8 cellular contexts compared by ENCODE assay signal in the genomic region with DNA sequence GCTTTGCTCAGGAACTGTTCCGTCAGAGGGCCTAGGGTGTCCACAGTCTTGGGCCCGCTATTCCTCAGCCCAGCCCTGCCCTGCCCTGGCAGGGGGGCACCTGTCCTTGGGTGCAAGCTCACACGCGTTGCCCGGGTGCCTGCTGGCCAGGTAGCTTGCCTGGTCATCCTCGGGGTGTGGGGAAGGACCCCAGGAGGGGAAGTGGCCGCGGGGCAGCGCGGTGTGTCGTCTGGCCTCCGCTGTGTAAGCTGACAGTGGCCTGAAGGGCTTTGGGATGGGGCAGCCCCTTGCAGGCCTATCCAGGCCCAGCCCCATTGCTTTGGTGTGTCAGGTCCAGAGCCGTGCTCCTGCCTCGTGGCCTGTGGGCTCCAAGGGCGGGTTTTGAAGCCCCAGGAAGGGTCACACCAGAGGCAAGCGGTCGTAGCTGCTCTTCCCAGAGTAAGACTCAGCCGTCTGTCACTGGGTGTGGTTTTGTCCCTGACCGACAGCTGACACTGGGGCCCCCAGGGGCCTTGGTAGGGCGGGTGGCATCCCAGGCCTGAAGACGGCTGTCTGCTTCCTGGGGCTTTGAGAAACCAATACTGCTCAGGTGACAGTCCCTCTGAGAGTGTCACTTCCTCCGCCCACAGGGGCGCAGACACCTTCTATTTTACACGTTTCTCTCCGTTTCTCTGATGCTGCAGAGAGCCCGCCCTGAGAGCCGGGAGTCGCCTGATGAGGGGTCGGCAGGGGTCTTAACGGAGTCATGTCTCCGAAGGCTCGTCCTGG.
DNase-seq lines count a peak whose midpoint lies in the region; ATAC-seq, FAIRE-seq and TF ChIP-seq lines count a peak whose summit lies in the region.

No MANE protein-coding gene starts in this region.

- no peak overlapping the region for H3K56ac ChIP-seq in H1 (replicated peaks; ENCODE audit: insufficient read length, low read depth, low read length)

- no peak overlapping the region; the same call in 1 of the 2 replicates for H3K18ac ChIP-seq in H1 (ENCODE audit: extremely low read depth, low read length)

- no peak overlapping the region for H3K9ac ChIP-seq in H1 (replicated peaks in 1 of 4; ENCODE audit: extremely low read depth in 1 of 4, low read depth in 3 of 4, low read length in 3 of 4)

- H2AFZ ChIP-seq in H1 (ENCODE audit: low read length), result no peak overlapping the region

- H3K27me3 Mint-ChIP-seq in activated CD4-positive, alpha-beta T cell treated with anti-CD3 and anti-CD28 coated beads, Interleukin-2, amount 10 ng/mL, durations not matched to agents 24 days and 14 days, result no peaks in the 10 kb centered on the region

- H3K14ac ChIP-seq in H1 (ENCODE audit: insufficient read length), result no peak overlapping the region

- no peak overlapping the region for H3K4me3 ChIP-seq in H1 (ENCODE audit: extremely low read depth in 1 of 4, insufficient read depth in 2 of 4, low read depth in 3 of 4, low read length in 4 of 4)

- TF ChIP-seq RAD21 in H1 (IDR thresholded peaks at IDR 0.05 in 1 of 2, conservative IDR thresholded peaks at IDR 0.05 in 1 of 2; ENCODE audit: low read depth in 2 of 2, low read length in 2 of 2), result no peak

- H3K4me2 ChIP-seq in H1 (ENCODE audit: insufficient read depth in 1 of 2, low read depth in 2 of 2, low read length in 2 of 2), result no peak overlapping the region

- no peaks in the 10 kb centered on the region for H3K9me3 Mint-ChIP-seq in activated CD4-positive, alpha-beta T cell treated with anti-CD3 and anti-CD28 coated beads, Interleukin-2, amount 10 ng/mL, durations not matched to agents 24 days and 14 days

- no peak overlapping the region for H4K91ac ChIP-seq in H1 (replicated peaks; ENCODE audit: insufficient read length, low read length)

- peaks cover 35% of the 10 kb centered on the region for H3K4me1 Mint-ChIP-seq in activated CD4-positive, alpha-beta T cell treated with anti-CD3 and anti-CD28 coated beads, Interleukin-2, amount 10 ng/mL, durations not matched to agents 24 days and 14 days

- FAIRE-seq in GM19239 (lab: Jason Lieb, UNC) (peak; percentile 98), H1 (lab: Jason Lieb, UNC) (no peak)

- no peak overlapping the region for H2BK5ac ChIP-seq in H1 (ENCODE audit: low read depth, low read length)

- peaks cover 44% of the 10 kb centered on the region for H3K79me1 ChIP-seq in H1 (ENCODE audit: low read depth, low read length)

- no peak overlapping the region for H2AK5ac ChIP-seq in H1 (ENCODE audit: low read depth, low read length)

- H4K8ac ChIP-seq in H1 (ENCODE audit: extremely low read depth, insufficient read depth, low read length), result no peak overlapping the region

- H3K27ac ChIP-seq in H1 (ENCODE audit: low read depth, low read length), result no peak overlapping the region

- no peaks in the 10 kb centered on the region for H3K27me3 ChIP-seq in H1 (replicated peaks in 1 of 4; ENCODE audit: control insufficient read depth in 3 of 4, extremely low read depth in 1 of 4, insufficient read depth in 3 of 4, low read length in 3 of 4)

- H3K4ac ChIP-seq in H1 (replicated peaks; ENCODE audit: insufficient read length, low read depth, low read length), result no peak overlapping the region

- no peak overlapping the region for H3K23ac ChIP-seq in H1 (ENCODE audit: insufficient read length)

- H3K79me2 ChIP-seq in H1 (ENCODE audit: control insufficient read depth in 1 of 2, insufficient read depth in 2 of 2, low read length in 2 of 2), result peaks cover 3 to 75% of the 10 kb centered on the region in 2 experiments; a peak in 3 of 4 replicates

- WGBS in H1 (ENCODE audit: extremely low coverage in 1 of 2, insufficient coverage in 1 of 2, insufficient read length in 1 of 2, insufficient replicate concordance in 2 of 2, low coverage in 1 of 2, low lambda C conversion rate in 2 of 2, missing lambda C conversion rate in 1 of 2), 2 experiments, result 90% methylated on average over 32 of the region's 32 CpGs; no CpG with 5 or more reads in 1 of the 2 experiments

- CTCF ChIA-PET in H1 (lab: Charles Lee; ENCODE audit: partially characterized antibody), result interaction anchor here (1.3 to 2.9 kb wide), 4 partner anchors 16 to 105 kb away, joined by 3 to 11 read pairs (median 5); no protein-coding TSS in a partner anchor

- intact Hi-C loops in activated CD4-positive, alpha-beta T cell treated with anti-CD3 and anti-CD28 coated beads, Interleukin-2, amount 10 ng/mL, durations not matched to agents 24 days and 14 days (cut with micrococcal nuclease), result loop anchor here (1.0 to 10.0 kb wide), 7 partner anchors 10 to 247 kb away; partner anchors contain the start of gene PANK4

- no peaks in the 10 kb centered on the region for H3K9me3 ChIP-seq in H1 (ENCODE audit: insufficient read depth in 2 of 2, low read depth in 1 of 2, low read length in 1 of 2)

- no peak overlapping the region for H2BK120ac ChIP-seq in H1 (replicated peaks; ENCODE audit: low read depth, low read length)

- H2BK12ac ChIP-seq in H1 (ENCODE audit: low read depth, low read length), result no peak overlapping the region

- no peak for TF ChIP-seq CTCF in H1 (IDR thresholded peaks at IDR 0.05; ENCODE audit: control extremely low read depth in 1 of 3, insufficient read depth in 1 of 3, low read depth in 1 of 3, low read length in 3 of 3)

- H3K4me3 Mint-ChIP-seq in activated CD4-positive, alpha-beta T cell treated with anti-CD3 and anti-CD28 coated beads, Interleukin-2, amount 10 ng/mL, durations not matched to agents 24 days and 14 days, result peak overlapping the region; percentile 83

- no peak for TF ChIP-seq POLR2A in H1 (IDR thresholded peaks at IDR 0.05; ENCODE audit: control extremely low read depth in 1 of 2, low read depth in 2 of 2, low read length in 2 of 2)

- H4K20me1 ChIP-seq in H1 (replicated peaks in 1 of 2; ENCODE audit: control insufficient read depth in 1 of 2, insufficient read depth in 2 of 2, low read length in 2 of 2), result peaks cover 21 to 59% of the 10 kb centered on the region in 2 experiments

- H3K36me3 ChIP-seq in H1 (ENCODE audit: control insufficient read depth in 2 of 4, insufficient read depth in 4 of 4, low read length in 3 of 4), result peaks cover 0 to 16% (median 11%) of the 10 kb centered on the region in 4 experiments; a peak in 6 of 8 replicates

- no peak for TF ChIP-seq EP300 in H1 (IDR thresholded peaks at IDR 0.05; ENCODE audit: borderline replicate concordance in 1 of 2, low read depth in 2 of 2, low read length in 2 of 2)

- H3K36me3 Mint-ChIP-seq in activated CD4-positive, alpha-beta T cell treated with anti-CD3 and anti-CD28 coated beads, Interleukin-2, amount 10 ng/mL, durations not matched to agents 24 days and 14 days (ENCODE audit: low read depth), result peaks cover 11% of the 10 kb centered on the region

- peak; percentile 67 for ATAC-seq in HG03139 (IDR thresholded peaks at IDR 0.05; ENCODE audit: unreplicated experiment)

- H3K27ac Mint-ChIP-seq in activated CD4-positive, alpha-beta T cell treated with anti-CD3 and anti-CD28 coated beads, Interleukin-2, amount 10 ng/mL, durations not matched to agents 24 days and 14 days, result peak overlapping the region; percentile 94

- POLR2A ChIA-PET in H1 (lab: Charles Lee; ENCODE audit: partially characterized antibody), result interaction anchor here (0.7 to 1.7 kb wide), 3 partner anchors 8 to 46 kb away, joined by 3 read pairs; no protein-coding TSS in a partner anchor

- H3K23me2 ChIP-seq in H1 (ENCODE audit: low read depth, low read length), result no peaks in the 10 kb centered on the region

- peaks cover 0 to 3% (median 0%) of the 10 kb centered on the region in 4 experiments; a peak in 2 of 7 replicates for H3K4me1 ChIP-seq in H1 (replicated peaks in 1 of 4; ENCODE audit: control insufficient read depth in 3 of 4, insufficient read depth in 4 of 4, low read length in 3 of 4)

- H2BK15ac ChIP-seq in H1 (ENCODE audit: low read length), result no peak overlapping the region

- peak; percentile 98 for DNase-seq in GM19239 (ENCODE audit: insufficient read length, low spot score)
- peak; percentile 92 for DNase-seq in activated CD4-positive, alpha-beta T cell treated with anti-CD3 and anti-CD28 coated beads, Interleukin-2, amount 10 ng/mL, durations not matched to agents 24 days and 14 days
- no peak for DNase-seq in H1 (ENCODE audit: low read depth in 1 of 2, low spot score in 2 of 2)
- peak; percentile 77 to 83 for DNase-seq in stimulated activated CD4-positive, alpha-beta T cell treated with anti-CD3 and anti-CD28 coated beads, Interleukin-15, amount 100 ng/mL, for 48 hours (ENCODE audit: low read depth in 2 of 2)
- DNase-seq in COLO829 (ENCODE audit: low spot score), result no peak
- no peak for DNase-seq in cerebellum (ENCODE audit: low spot score)
- no peak for DNase-seq in NCI-H187 treated with DMSO at 0.1 percent for 48 hours (lab: John Stamatoyannopoulos, UW)

- no peak overlapping the region for H4K5ac ChIP-seq in H1 (ENCODE audit: insufficient read length, low read depth, low read length)

- H2BK20ac ChIP-seq in H1 (ENCODE audit: low read length), result no peak overlapping the region

TF ChIP-seq in H1, 55 proteins besides CTCF, POLR2A, EP300 and RAD21:
- TF ChIP-seq GABPA (IDR thresholded peaks at IDR 0.05; ENCODE audit: borderline replicate concordance, insufficient read depth, low read length), result peak; percentile 43; the same call in 1 of the 2 replicates
- TF ChIP-seq, protein P1, sequence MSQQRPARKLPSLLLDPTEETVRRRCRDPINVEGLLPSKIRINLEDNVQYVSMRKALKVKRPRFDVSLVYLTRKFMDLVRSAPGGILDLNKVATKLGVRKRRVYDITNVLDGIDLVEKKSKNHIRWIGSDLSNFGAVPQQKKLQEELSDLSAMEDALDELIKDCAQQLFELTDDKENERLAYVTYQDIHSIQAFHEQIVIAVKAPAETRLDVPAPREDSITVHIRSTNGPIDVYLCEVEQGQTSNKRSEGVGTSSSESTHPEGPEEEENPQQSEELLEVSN (IDR thresholded peaks at IDR 0.05), result no peak

Comparison
In these comparisons a context has a peak if more than half of its experiments do, and no peak if none do; other contexts are left out.
1. DNase-seq: peak in GM19239 (single experiment), activated CD4-positive, alpha-beta T cell treated with anti-CD3 and anti-CD28 coated beads, Interleukin-2, amount 10 ng/mL, durations not matched to agents 24 days and 14 days (single experiment) and stimulated activated CD4-positive, alpha-beta T cell treated with anti-CD3 and anti-CD28 coated beads, Interleukin-15, amount 100 ng/mL, for 48 hours (2 of 2); none in H1 (0 of 2), COLO829 (single experiment), cerebellum (single experiment) and NCI-H187 treated with DMSO at 0.1 percent for 48 hours (single experiment).